Comparison of ENCODE assay signal across 20 cellular contexts in genomic region chr7:2005746-2006145, GRCh38.
DNase-seq lines count a peak whose midpoint lies in the region; ATAC-seq and TF ChIP-seq lines count a peak whose summit lies in the region.
"Had no signal": no experiment of that assay in that cellular context is flagged by ENCODE, and none has a peak within 500 bp of the region (broad histone marks: within the 10 kb centered on the region; RNA-seq: fewer than 3 reads in every experiment).

No MANE protein-coding gene starts in this region.

- H3K27me3 Mint-ChIP-seq in brain = no peaks in the 10 kb centered on the region
- peaks cover 5% of the 10 kb centered on the region for H3K27me3 Mint-ChIP-seq in nephron (ENCODE audit: low read depth)
- H3K27me3 Mint-ChIP-seq in CD8-positive, alpha-beta memory T cell = no peaks in the 10 kb centered on the region
- H3K27me3 Mint-ChIP-seq: IgD-negative memory B cell had no signal

- intact Hi-C loops in heart left ventricle (cut with DNase I) = no loop called here
- intact Hi-C loops in left ventricle myocardium inferior (cut with micrococcal nuclease) = no loop called here
- intact Hi-C loops in transverse colon (cut with DNase I; ENCODE audit: low total_unique reads) = no loop called here
- intact Hi-C loops in upper lobe of right lung (cut with DNase I) = no loop called here

- H3K27ac ChIP-seq in heart left ventricle (no peak overlapping the region), left ventricle myocardium inferior (replicated peaks) (no peak overlapping the region), transverse colon (no peak overlapping the region), upper lobe of right lung (no peak overlapping the region)
- H3K27ac ChIP-seq in CD8-positive, alpha-beta memory T cell (ENCODE audit: low read depth, low read length) = no peak overlapping the region
- H3K27ac ChIP-seq: ascending aorta, Peyer's patch, prostate gland, tibial nerve had no signal

- CTCF ChIA-PET in CD8-positive, alpha-beta memory T cell (lab: Charles Lee) = no interaction called here

- peaks cover 49% of the 10 kb centered on the region for H3K4me1 Mint-ChIP-seq in brain
- H3K4me1 Mint-ChIP-seq in nephron = peaks cover 19% of the 10 kb centered on the region
- H3K4me1 Mint-ChIP-seq in CD8-positive, alpha-beta memory T cell = peaks cover 0 to 9% (median 7%) of the 10 kb centered on the region in 3 donors

- H3K27me3 ChIP-seq in heart left ventricle = no peaks in the 10 kb centered on the region
- H3K27me3 ChIP-seq in left ventricle myocardium inferior (ENCODE audit: low read depth) = no peaks in the 10 kb centered on the region
- H3K27me3 ChIP-seq in transverse colon = no peaks in the 10 kb centered on the region
- H3K27me3 ChIP-seq in upper lobe of right lung = no peaks in the 10 kb centered on the region
- H3K27me3 ChIP-seq in CD8-positive, alpha-beta memory T cell (ENCODE audit: insufficient read depth, low read length, poor library complexity, severe bottlenecking) = no peaks in the 10 kb centered on the region
- H3K27me3 ChIP-seq: ascending aorta, Peyer's patch, tibial nerve had no signal

- in situ Hi-C loops in transverse colon (cut with MboI; ENCODE audit: low pct_ligation_motif_present in 1 of 4, low pct_unique_long_range_greater_than_20kb in 1 of 4, low sequenced_read_pairs in 3 of 4) = no loop called here

- H3K9me3 ChIP-seq in heart left ventricle = no peaks in the 10 kb centered on the region
- no peaks in the 10 kb centered on the region for H3K9me3 ChIP-seq in left ventricle myocardium inferior (replicated peaks)
- no peaks in the 10 kb centered on the region for H3K9me3 ChIP-seq in transverse colon
- H3K9me3 ChIP-seq in upper lobe of right lung = no peaks in the 10 kb centered on the region
- no peaks in the 10 kb centered on the region for H3K9me3 ChIP-seq in CD8-positive, alpha-beta memory T cell (ENCODE audit: low read length)
- H3K9me3 ChIP-seq: ascending aorta, Peyer's patch, prostate gland, tibial nerve had no signal

- TF ChIP-seq CTCF in heart left ventricle (IDR thresholded peaks at IDR 0.05) = no peak
- no peak for TF ChIP-seq CTCF in left ventricle myocardium inferior (IDR thresholded peaks at IDR 0.05; ENCODE audit: borderline replicate concordance)
- TF ChIP-seq CTCF in brain (conservative IDR thresholded peaks at IDR 0.05) = no peak
- TF ChIP-seq CTCF in nephron (IDR thresholded peaks at IDR 0.05; ENCODE audit: unreplicated experiment in 3 of 3) = no peak
- TF ChIP-seq CTCF in transverse colon (IDR thresholded peaks at IDR 0.05) = no peak
- TF ChIP-seq CTCF in upper lobe of right lung (IDR thresholded peaks at IDR 0.05) = no peak

- TF ChIP-seq EP300 in transverse colon (IDR thresholded peaks at IDR 0.05; ENCODE audit: low read depth) = no peak

- H3K4me3 ChIP-seq in heart left ventricle (no peak overlapping the region), left ventricle myocardium inferior (no peak overlapping the region), transverse colon (no peak overlapping the region), upper lobe of right lung (no peak overlapping the region)
- H3K4me3 ChIP-seq in CD8-positive, alpha-beta memory T cell (ENCODE audit: low read length) = no peak overlapping the region
- H3K4me3 ChIP-seq: ascending aorta, Peyer's patch, prostate gland, tibial nerve had no signal

- H3K9me3 Mint-ChIP-seq in brain (no peaks in the 10 kb centered on the region), nephron (no peaks in the 10 kb centered on the region)
- no peaks in the 10 kb centered on the region for H3K9me3 Mint-ChIP-seq in CD8-positive, alpha-beta memory T cell
- H3K9me3 Mint-ChIP-seq: IgD-negative memory B cell had no signal

- WGBS in heart left ventricle, 4 donors = 89 to 91% (median 90%) methylated on average over 9 of the region's 9 CpGs
- 89% methylated on average over 9 of the region's 9 CpGs; no CpG with 5 or more reads in 1 of the 2 donors for WGBS in transverse colon (ENCODE audit: low coverage in 1 of 2), 2 donors

- H3K4me1 ChIP-seq in heart left ventricle (peaks cover 0 to 27% (median 6%) of the 10 kb centered on the region in 12 donors), left ventricle myocardium inferior (peaks cover 39% of the 10 kb centered on the region), transverse colon (no peaks in the 10 kb centered on the region), upper lobe of right lung (no peaks in the 10 kb centered on the region)
- no peaks in the 10 kb centered on the region for H3K4me1 ChIP-seq in CD8-positive, alpha-beta memory T cell (ENCODE audit: insufficient read depth, low read length)
- H3K4me1 ChIP-seq: ascending aorta, Peyer's patch, prostate gland, tibial nerve had no signal

- POLR2A ChIA-PET in CD8-positive, alpha-beta memory T cell (lab: Charles Lee) = no interaction called here

- no peak for ATAC-seq in heart left ventricle
- no peak for ATAC-seq in GM21529 (IDR thresholded peaks at IDR 0.05; ENCODE audit: unreplicated experiment)
- no peak for ATAC-seq in upper lobe of right lung
- ATAC-seq: left colon, SK-N-SH treated with all-trans-retinoic acid at 6 μM for 48 hours had no signal

- no peak overlapping the region for H3K4me3 Mint-ChIP-seq in brain
- no peak overlapping the region for H3K4me3 Mint-ChIP-seq in nephron
- H3K4me3 Mint-ChIP-seq in CD8-positive, alpha-beta memory T cell = no peak overlapping the region

- TF ChIP-seq POLR2A in heart left ventricle (IDR thresholded peaks at IDR 0.05) = no peak
- no peak for TF ChIP-seq POLR2A in transverse colon (IDR thresholded peaks at IDR 0.05)

- peak overlapping the region in 4 of 5 experiments; percentile 43 to 92 (median 76) for H3K27ac Mint-ChIP-seq in brain
- peak overlapping the region; percentile 10 to 59 (median 35) for H3K27ac Mint-ChIP-seq in nephron
- H3K27ac Mint-ChIP-seq in CD8-positive, alpha-beta memory T cell = peak overlapping the region in 2 of 8 donors; percentile 17 to 93

- DNase-seq in heart left ventricle = peak in 4 of 5 donors; percentile 2 to 42 (median 12)
- no peak for DNase-seq in left ventricle myocardium inferior
- DNase-seq in transverse colon = peak; percentile 6
- DNase-seq in upper lobe of right lung = no peak
- DNase-seq in CD8-positive, alpha-beta memory T cell = no peak
- DNase-seq: activated CD4-positive, alpha-beta T cell treated with anti-CD3 and anti-CD28 coated beads for 1 hour; NCI-H1694 treated with DMSO at 0.1 percent for 48 hours; NCI-H82; stimulated activated naive CD4-positive, alpha-beta T cell treated with Interleukin-2 at 50 U/mL for 16 hours; T-helper 9 cell had no signal

- H3K36me3 Mint-ChIP-seq in brain (no peaks in the 10 kb centered on the region), nephron (ENCODE audit: low read depth) (no peaks in the 10 kb centered on the region)
- H3K36me3 Mint-ChIP-seq in CD8-positive, alpha-beta memory T cell = peaks cover 0 to 4% (median 3%) of the 10 kb centered on the region in 3 donors

- H3K36me3 ChIP-seq in heart left ventricle (peaks cover 0 to 6% (median 0%) of the 10 kb centered on the region in 9 donors), left ventricle myocardium inferior (no peaks in the 10 kb centered on the region), transverse colon (no peaks in the 10 kb centered on the region), upper lobe of right lung (no peaks in the 10 kb centered on the region)
- no peaks in the 10 kb centered on the region for H3K36me3 ChIP-seq in CD8-positive, alpha-beta memory T cell (ENCODE audit: insufficient read depth, low read length)
- H3K36me3 ChIP-seq: Peyer's patch, prostate gland had no signal

Comparison
In these comparisons a context has a peak if more than half of its experiments do, and no peak if none do; other contexts are left out.
1. DNase-seq: peak in heart left ventricle (4 of 5) and transverse colon (single experiment); none in left ventricle myocardium inferior (single experiment), upper lobe of right lung (single experiment) and CD8-positive, alpha-beta memory T cell (0 of 5).